In genomic region chr10:122142652-122143237, GRCh38 we compare ENCODE assay signal across 8 cellular contexts.
A peak's percentile ranks its signal among the peaks of the same experiment; 100 is the strongest.
DNase-seq lines count a peak whose midpoint lies in the region; ATAC-seq and TF ChIP-seq lines count a peak whose summit lies in the region.

No MANE protein-coding gene starts in this region.

- no peaks in the 10 kb centered on the region for H3K9me2 ChIP-seq in PC-9 (ENCODE audit: insufficient read depth)

- no peaks in the 10 kb centered on the region for H3K79me2 ChIP-seq in PC-9 (ENCODE audit: low read depth)

- H3K4me1 ChIP-seq in PC-9 (replicated peaks; ENCODE audit: insufficient read depth): peaks cover 25% of the 10 kb centered on the region
- peaks cover 50% of the 10 kb centered on the region for H3K4me1 ChIP-seq in muscle layer of colon (ENCODE audit: insufficient read depth, low read length)
- peaks cover 45% of the 10 kb centered on the region for H3K4me1 ChIP-seq in upper lobe of right lung

- ATAC-seq in upper lobe of right lung: peak; percentile 35

- H2AFZ ChIP-seq in PC-9: no peak overlapping the region

- intact Hi-C loops in PC-9 (cut with micrococcal nuclease; ENCODE audit: unreplicated experiment): loop anchor here (10.0 kb wide), 2 partner anchors 122 to 292 kb away; no protein-coding TSS in a partner anchor
- intact Hi-C loops in upper lobe of right lung (cut with DNase I): no loop called here

- H3K27me3 ChIP-seq in PC-9 (ENCODE audit: insufficient read depth, low read depth) (no peaks in the 10 kb centered on the region), muscle layer of colon (ENCODE audit: control insufficient read depth in 1 of 2, insufficient read depth in 2 of 2, low read length in 2 of 2) (no peaks in the 10 kb centered on the region), upper lobe of right lung (no peaks in the 10 kb centered on the region)

- H3K27ac ChIP-seq in PC-9 (no peak overlapping the region), muscle layer of colon (ENCODE audit: low read depth, low read length) (peak overlapping the region; percentile 76), upper lobe of right lung (no peak overlapping the region)

- BruUV-seq in PC-9 (replicated peaks; lab: Mats Ljungman, UMichigan): no TSS peak

- peaks cover 4% of the 10 kb centered on the region; the same call in 1 of the 2 replicates for H3F3A ChIP-seq in PC-9 (ENCODE audit: insufficient read depth, low read depth)

- H3K4me2 ChIP-seq in PC-9: no peak overlapping the region

- no peaks in the 10 kb centered on the region for H4K20me1 ChIP-seq in PC-9 (ENCODE audit: insufficient read depth)

- POLR2A ChIA-PET in PC-9 (lab: Charles Lee; ENCODE audit: unreplicated experiment): no interaction called here

- H3K9ac ChIP-seq in muscle layer of colon (ENCODE audit: low read length): no peak overlapping the region

- TF ChIP-seq CTCF in PC-9 (conservative IDR thresholded peaks at IDR 0.05): peak; percentile 80
- TF ChIP-seq CTCF in upper lobe of right lung (IDR thresholded peaks at IDR 0.05): peak; percentile 92

- DNase-seq in NCI-H146 (lab: John Stamatoyannopoulos, UW) (peak; percentile 35), NCI-H146 treated with DMSO at 0.1 percent for 48 hours (lab: John Stamatoyannopoulos, UW; ENCODE audit: unreplicated experiment) (no peak), PC-9 (no peak), cerebellum (ENCODE audit: low spot score) (peak; percentile 59), upper lobe of right lung (no peak), NCI-H2196 treated with DMSO at 0.1 percent for 48 hours (lab: John Stamatoyannopoulos, UW; ENCODE audit: unreplicated experiment) (no peak), kidney glomerular epithelial cell (lab: John Stamatoyannopoulos, UW) (no peak)

- CTCF ChIA-PET in PC-9 (lab: Charles Lee): interaction anchor here (0.6 kb wide), 1 partner anchor 16 kb away, joined by 4 read pairs; no protein-coding TSS in a partner anchor

- H3K9me3 ChIP-seq in PC-9 (ENCODE audit: insufficient read depth, low read depth) (no peaks in the 10 kb centered on the region), muscle layer of colon (ENCODE audit: low read length) (peaks cover 4% of the 10 kb centered on the region), upper lobe of right lung (no peaks in the 10 kb centered on the region)

- H3K4me3 ChIP-seq in PC-9: no peak overlapping the region
- H3K4me3 ChIP-seq in muscle layer of colon (ENCODE audit: low read depth in 1 of 2, low read length in 2 of 2): peak overlapping the region in 1 of 2 donors; percentile 10
- no peak overlapping the region for H3K4me3 ChIP-seq in upper lobe of right lung

- peaks cover 4% of the 10 kb centered on the region; the same call in 1 of the 2 replicates for H3K36me3 ChIP-seq in PC-9 (ENCODE audit: low read depth)
- peaks cover 17% of the 10 kb centered on the region for H3K36me3 ChIP-seq in muscle layer of colon (ENCODE audit: insufficient read depth, low read length)
- H3K36me3 ChIP-seq in upper lobe of right lung: peaks cover 24% of the 10 kb centered on the region

Comparison
In these comparisons a context has a peak if more than half of its experiments do, and no peak if none do; other contexts are left out.
1. DNase-seq: peak in NCI-H146 (single experiment) and cerebellum (single experiment); none in NCI-H146 treated with DMSO at 0.1 percent for 48 hours (single experiment), PC-9 (0 of 2), upper lobe of right lung (single experiment), NCI-H2196 treated with DMSO at 0.1 percent for 48 hours (single experiment) and kidney glomerular epithelial cell (single experiment).